In genomic region chr3:48662140-48662752, GRCh38 we compare ENCODE assay signal across 9 cellular contexts. TPM values are rescaled to one million over a fixed set of nuclear protein-coding genes. Genes with fewer than 3 reads are reported as not detected.
DNase-seq lines count a peak whose midpoint lies in the region; ATAC-seq and TF ChIP-seq lines count a peak whose summit lies in the region.
"Had no signal": no experiment of that assay in that cellular context is flagged by ENCODE, and none has a peak within 500 bp of the region (broad histone marks: within the 10 kb centered on the region; RNA-seq: fewer than 3 reads in every experiment).

No MANE protein-coding gene starts in this region.

- H3K27me3 ChIP-seq in BLaER1 treated with 17β-estradiol and CSF1 and Interleukin-3, amounts not matched to agents 10 nM and 100 nM: 0 out of 22 replicates have a peak, but pooled peaks cover 0 to 5% (median 0%) of the 10 kb centered on the region in 11 experiments
- peaks cover 3% of the 10 kb centered on the region; the same call in 1 of the 2 replicates for H3K27me3 ChIP-seq in HUES6 (ENCODE audit: control insufficient read depth, insufficient read depth, low read length)
- peaks cover 15% of the 10 kb centered on the region for H3K27me3 ChIP-seq in effector memory CD4-positive, alpha-beta T cell (replicated peaks; ENCODE audit: control insufficient read depth, insufficient read depth, low read length, poor library complexity, severe bottlenecking)

- peak overlapping the region; percentile 88 for H3K4me3 Mint-ChIP-seq in neural crest cell

- DNase-seq in cerebellar cortex (ENCODE audit: low spot score) (peak; percentile 31), neural crest cell (ENCODE audit: low read depth, low spot score) (peak; percentile 16), activated gamma-delta T cell (lab: John Stamatoyannopoulos, UW) (no peak)
- no peak for DNase-seq in stimulated activated CD4-positive, alpha-beta T cell treated with anti-CD3 and anti-CD28 coated beads, Interleukin-4, amount 100 ng/mL, for 1 hour
- no peak for DNase-seq in effector memory CD4-positive, alpha-beta T cell

- H3K4me1 ChIP-seq in BLaER1 treated with 17β-estradiol and CSF1 and Interleukin-3, amounts not matched to agents 10 nM and 100 nM: peaks cover 5 to 18% (median 15%) of the 10 kb centered on the region in 10 experiments; a peak in 19 of 20 replicates
- peaks cover 10% of the 10 kb centered on the region for H3K4me1 ChIP-seq in HUES6 (ENCODE audit: control insufficient read depth, insufficient read depth, low read length)
- H3K4me1 ChIP-seq in effector memory CD4-positive, alpha-beta T cell (ENCODE audit: control insufficient read depth, insufficient read depth, low read length, poor library complexity, severe bottlenecking): peaks cover 25% of the 10 kb centered on the region

- no peak for ATAC-seq in GM18858 (IDR thresholded peaks at IDR 0.05; ENCODE audit: unreplicated experiment)

- peaks cover 2% of the 10 kb centered on the region for H3K9me3 Mint-ChIP-seq in neural crest cell

- peaks cover 16 to 24% (median 21%) of the 10 kb centered on the region in 11 experiments for H3K9me3 ChIP-seq in BLaER1 treated with 17β-estradiol and CSF1 and Interleukin-3, amounts not matched to agents 10 nM and 100 nM (replicated peaks in 1 of 11)
- H3K9me3 ChIP-seq in HUES6 (ENCODE audit: control insufficient read depth, insufficient read depth, low read depth, low read length): no peaks in the 10 kb centered on the region
- H3K9me3 ChIP-seq in effector memory CD4-positive, alpha-beta T cell (ENCODE audit: control insufficient read depth, low read length): no peaks in the 10 kb centered on the region

- peak overlapping the region in 8 of 10 experiments; percentile 42 to 72 (median 58); a peak in 15 of 20 replicates for H3K4me3 ChIP-seq in BLaER1 treated with 17β-estradiol and CSF1 and Interleukin-3, amounts not matched to agents 10 nM and 100 nM
- peak overlapping the region; percentile 72 for H3K4me3 ChIP-seq in HUES6 (ENCODE audit: low read depth, low read length)
- H3K4me3 ChIP-seq in effector memory CD4-positive, alpha-beta T cell (ENCODE audit: insufficient read depth, low read depth, low read length, poor library complexity, severe bottlenecking): no peak overlapping the region

- no peak for TF ChIP-seq CTCF in neural crest cell (conservative IDR thresholded peaks at IDR 0.05)

- H3K36me3 Mint-ChIP-seq in neural crest cell (ENCODE audit: low read depth): peaks cover 26% of the 10 kb centered on the region

- peak overlapping the region; percentile 65 to 98 (median 86); a peak in 21 of 22 replicates for H3K4me2 ChIP-seq in BLaER1 treated with 17β-estradiol and CSF1 and Interleukin-3, amounts not matched to agents 10 nM and 100 nM

- H3K27ac ChIP-seq in BLaER1 treated with 17β-estradiol and CSF1 and Interleukin-3, amounts not matched to agents 10 nM and 100 nM: no peak overlapping the region
- H3K27ac ChIP-seq in HUES6 (ENCODE audit: low read depth, low read length): no peak overlapping the region
- H3K27ac ChIP-seq in effector memory CD4-positive, alpha-beta T cell (ENCODE audit: insufficient read depth, low read length, poor library complexity, severe bottlenecking): no peak overlapping the region

- no peak overlapping the region for H3K9ac ChIP-seq in BLaER1 treated with 17β-estradiol and CSF1 and Interleukin-3, amounts not matched to agents 10 nM and 100 nM
- peak overlapping the region; percentile 3 for H3K9ac ChIP-seq in HUES6 (ENCODE audit: low read length)

- H3K36me3 ChIP-seq in BLaER1 treated with 17β-estradiol and CSF1 and Interleukin-3, amounts not matched to agents 10 nM and 100 nM: peaks cover 0 to 17% (median 12%) of the 10 kb centered on the region in 11 experiments; a peak in 11 of 22 replicates
- H3K36me3 ChIP-seq in HUES6 (ENCODE audit: control insufficient read depth, insufficient read depth, low read length): peaks cover 21% of the 10 kb centered on the region
- H3K36me3 ChIP-seq in effector memory CD4-positive, alpha-beta T cell (ENCODE audit: control insufficient read depth, insufficient read depth, low read length): no peaks in the 10 kb centered on the region

- H3K4me1 Mint-ChIP-seq in neural crest cell: peaks cover 31% of the 10 kb centered on the region

- peaks cover 0 to 22% (median 8%) of the 10 kb centered on the region in 11 experiments; a peak in 12 of 22 replicates for H4K20me1 ChIP-seq in BLaER1 treated with 17β-estradiol and CSF1 and Interleukin-3, amounts not matched to agents 10 nM and 100 nM

- no peak overlapping the region for H3K27ac Mint-ChIP-seq in neural crest cell (ENCODE audit: unreplicated experiment)

- H3K27me3 Mint-ChIP-seq in neural crest cell (ENCODE audit: low read depth): peaks cover 7% of the 10 kb centered on the region

RNA-seq across cellular contexts. Expression of gene CELSR3, which starts 0.4 kb away (rescaled TPM):
- total RNA-seq in neural crest cell: 26.5 and 27.2 TPM in 2 replicates

RNA-seq across cellular contexts. Expression of gene NCKIPSD, which starts 23.5 kb away (rescaled TPM):
- 25.3 and 30.2 TPM in 2 replicates for total RNA-seq in neural crest cell

RNA-seq across cellular contexts. Expression of gene SLC26A6, which starts 27.0 kb away (rescaled TPM):
- total RNA-seq in neural crest cell: 54.8 and 57.4 TPM in 2 replicates

RNA-seq across cellular contexts. Expression of gene TMEM89, which starts 40.7 kb away (rescaled TPM):
- 0.51 and 0.66 TPM in 2 replicates for total RNA-seq in neural crest cell
- total RNA-seq: T-helper 1 cell treated with Interleukin-12 subunit alpha and Interleukin-12 subunit beta and Interleukin-4 antibody, amounts not matched to agents 30 ng/mL and 1 ng/mL, for 36 hours had no signal

RNA-seq across cellular contexts. Expression of gene UQCRC1, which starts 52.8 kb away (rescaled TPM):
- 288 and 297 TPM in 2 replicates for total RNA-seq in neural crest cell

Comparison
In these comparisons a context has a peak if more than half of its experiments do, and no peak if none do; other contexts are left out.
1. DNase-seq: peak in cerebellar cortex (single experiment) and neural crest cell (single experiment); none in stimulated activated CD4-positive, alpha-beta T cell treated with anti-CD3 and anti-CD28 coated beads, Interleukin-4, amount 100 ng/mL, for 1 hour (single experiment), activated gamma-delta T cell (single experiment) and effector memory CD4-positive, alpha-beta T cell (0 of 3).